Comparison of ENCODE assay signal across 8 cellular contexts in genomic region chr13:52127783-52128702, GRCh38. TPM values are rescaled to one million over a fixed set of nuclear protein-coding genes. Genes with fewer than 3 reads are reported as not detected.
DNase-seq lines count a peak whose midpoint lies in the region; TF ChIP-seq lines count a peak whose summit lies in the region.

No MANE protein-coding gene starts in this region.

- H3K27me3 Mint-ChIP-seq in H9 (ENCODE audit: low read depth) = peaks cover 16% of the 10 kb centered on the region

- H3K4me1 Mint-ChIP-seq in H9 = peaks cover 15 to 18% of the 10 kb centered on the region in 2 experiments

- peaks cover 4% of the 10 kb centered on the region for H3K9me3 ChIP-seq in H9 (ENCODE audit: control insufficient read depth, low read depth, low read length)

- H3T11ph ChIP-seq in H9 (ENCODE audit: low read length) = no peak overlapping the region

- H4K91ac ChIP-seq in H9 (ENCODE audit: insufficient read length, low read depth, low read length) = no peak overlapping the region

- H3K4me3 ChIP-seq in retinal pigment epithelial cell (ENCODE audit: low read length) = peak overlapping the region; percentile 72

- no peaks in the 10 kb centered on the region for H3K79me2 ChIP-seq in H9 (ENCODE audit: insufficient read depth, low read length)

- no peak overlapping the region for H2BK20ac ChIP-seq in H9 (ENCODE audit: low read depth, low read length, poor library complexity, severe bottlenecking)

- no peaks in the 10 kb centered on the region for H4K20me1 ChIP-seq in H9 (ENCODE audit: control insufficient read depth, insufficient read depth, insufficient read length)

- no peak overlapping the region for H3K14ac ChIP-seq in H9 (ENCODE audit: insufficient read depth, low read length)

- H3K9ac ChIP-seq in H9 (ENCODE audit: extremely low read depth, insufficient read length, low read length) = no peak overlapping the region

- H3K4ac ChIP-seq in H9 (ENCODE audit: low read depth, low read length) = no peak overlapping the region

- no peak overlapping the region for H3K23ac ChIP-seq in H9 (ENCODE audit: insufficient read length, low read depth, low read length)

- peak overlapping the region; percentile 80 for H3K4me2 ChIP-seq in H9 (ENCODE audit: insufficient read depth, insufficient read length, low read length)

- H4K5ac ChIP-seq in H9 (ENCODE audit: insufficient read length, low read depth, low read length) = no peak overlapping the region

- H3K27me3 ChIP-seq in H9 (ENCODE audit: insufficient read depth, low read length) = no peaks in the 10 kb centered on the region; the same call in 1 of the 2 replicates

- peak overlapping the region; percentile 68 to 87 for H3K4me3 Mint-ChIP-seq in H9

- TF ChIP-seq CTCF in H9 (conservative IDR thresholded peaks at IDR 0.05) = peak; percentile 96
- peak; percentile 84 for TF ChIP-seq CTCF in retinal pigment epithelial cell (conservative IDR thresholded peaks at IDR 0.05; ENCODE audit: low read depth, low read length)

- peaks cover 0 to 3% of the 10 kb centered on the region in 2 experiments; a peak in 1 of 5 replicates for H3K9me3 Mint-ChIP-seq in H9

- no peak overlapping the region for H2AK5ac ChIP-seq in H9 (ENCODE audit: insufficient read length, low read length)

- H3K4me1 ChIP-seq in H9 (ENCODE audit: insufficient read depth, low read length) = no peaks in the 10 kb centered on the region

- peak overlapping the region; percentile 26 for H2AFZ ChIP-seq in H9 (ENCODE audit: low read length)

- no peak overlapping the region for H2BK120ac ChIP-seq in H9 (ENCODE audit: low read depth, low read length, poor library complexity, severe bottlenecking)

- no peaks in the 10 kb centered on the region for H3K79me1 ChIP-seq in H9 (ENCODE audit: insufficient read depth, low read depth, low read length, poor library complexity, severe bottlenecking)

- no peak overlapping the region for H3K56ac ChIP-seq in H9 (ENCODE audit: insufficient read length, low read depth, low read length)

- WGBS in H9 (ENCODE audit: extremely low coverage, insufficient read length, low lambda C conversion rate) = no CpG with 5 or more reads among the region's 33 CpGs

- no peak overlapping the region for H2BK12ac ChIP-seq in H9 (ENCODE audit: insufficient read length, low read depth, low read length)

- no peak overlapping the region for H2BK5ac ChIP-seq in H9 (ENCODE audit: insufficient read length, low read length)

- H3K36me3 Mint-ChIP-seq in H9 (ENCODE audit: insufficient read depth in 1 of 3, low read depth in 3 of 3) = peaks cover 17 to 24% (median 19%) of the 10 kb centered on the region in 3 experiments

- no peak overlapping the region for H3K27ac ChIP-seq in H9 (ENCODE audit: insufficient read length, low read depth, low read length)

- H4K8ac ChIP-seq in H9 (replicated peaks; ENCODE audit: insufficient read length, low read depth, low read length) = no peak overlapping the region

- H3K23me2 ChIP-seq in H9 (ENCODE audit: insufficient read length, low read depth, low read length, poor library complexity, severe bottlenecking) = peaks cover 8% of the 10 kb centered on the region

- H3K18ac ChIP-seq in H9 (ENCODE audit: insufficient read length, low read depth, low read length) = no peak overlapping the region

- peak overlapping the region in 1 of 3 experiments; percentile 4; a peak in 1 of 7 replicates for H3K27ac Mint-ChIP-seq in H9

- no peak overlapping the region for H2BK15ac ChIP-seq in H9 (ENCODE audit: low read depth, low read length)

- DNase-seq in EL (peak; percentile 62), H9 (peak; percentile 72), NCI-H128 (lab: John Stamatoyannopoulos, UW; ENCODE audit: unreplicated experiment) (peak; percentile 23), T-helper 1 cell (peak in 4 of 5 donors; percentile 16 to 59 (median 42)), astrocyte of the hippocampus (ENCODE audit: low read depth, low spot score) (peak; percentile 85), hippocampal formation (lab: John Stamatoyannopoulos, UW) (peak; percentile 31 to 41), retinal pigment epithelial cell (ENCODE audit: low read depth) (no peak), cortex of kidney (lab: John Stamatoyannopoulos, UW) (no peak)

RNA-seq across cellular contexts. Expression of gene NEK5, which starts 0.8 kb away (rescaled TPM):
- 0.26 TPM in 1 of 2 replicates, not detected in the other for total RNA-seq in H9 (2021)

RNA-seq across cellular contexts. Expression of gene NEK3, which starts 31.4 kb away (rescaled TPM):
- 13.3 and 17.9 TPM in 2 replicates for total RNA-seq in H9 (2021)

Comparison
In these comparisons a context has a peak if more than half of its experiments do, and no peak if none do; other contexts are left out.
1. DNase-seq: peak in EL (single experiment), H9 (single experiment), NCI-H128 (single experiment), T-helper 1 cell (4 of 5), astrocyte of the hippocampus (single experiment) and hippocampal formation (2 of 2); none in retinal pigment epithelial cell (single experiment) and cortex of kidney (single experiment).